In the genomic region with DNA sequence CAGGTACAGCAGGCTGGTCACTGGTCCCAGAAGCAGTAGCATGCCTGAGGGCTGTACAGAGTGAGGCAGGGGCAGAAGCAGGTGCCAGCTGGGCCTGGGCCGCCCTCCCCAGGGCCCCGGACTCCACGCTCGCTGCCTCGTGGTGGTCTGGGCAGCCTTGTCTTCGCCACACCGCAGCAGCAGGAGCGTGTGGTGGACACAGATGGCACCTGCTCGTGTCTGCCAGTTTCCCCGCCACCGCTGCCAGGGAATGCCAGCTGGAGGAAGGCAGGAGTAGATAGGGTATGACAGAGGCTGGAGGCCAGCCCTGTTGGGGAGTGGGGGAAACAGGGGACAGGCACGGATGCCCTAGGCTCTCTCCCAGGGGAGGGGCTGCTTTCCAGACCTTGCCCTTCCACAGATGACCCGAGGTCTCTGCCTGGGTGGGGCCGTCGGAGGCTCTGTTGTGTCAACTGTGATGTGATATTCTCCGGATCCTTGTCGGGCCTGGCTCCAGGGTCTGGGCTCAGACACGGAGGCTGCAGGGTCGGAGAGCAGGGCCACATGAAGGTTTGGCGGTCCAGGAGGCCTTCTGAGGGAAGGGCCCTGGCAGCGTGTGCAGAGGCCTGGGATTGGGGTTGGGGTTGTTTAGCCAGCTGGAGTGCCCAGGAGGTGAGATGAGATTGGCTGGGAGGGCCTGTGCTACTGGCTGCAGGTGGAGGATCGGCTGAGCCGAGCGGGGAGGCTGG, we compare ENCODE assay signal across 29 cellular contexts. TPM values are rescaled to one million over a fixed set of nuclear protein-coding genes. Genes with fewer than 3 reads are reported as not detected.
DNase-seq lines count a peak whose midpoint lies in the region; ATAC-seq, FAIRE-seq and TF ChIP-seq lines count a peak whose summit lies in the region.
"Had no signal": no experiment of that assay in that cellular context is flagged by ENCODE, and none has a peak within 500 bp of the region (broad histone marks: within the 10 kb centered on the region; RNA-seq: fewer than 3 reads in every experiment).

No MANE protein-coding gene starts in this region.

- no peak for TF ChIP-seq CTCF in H1 (IDR thresholded peaks at IDR 0.05; ENCODE audit: control extremely low read depth in 1 of 3, insufficient read depth in 1 of 3, low read depth in 1 of 3, low read length in 3 of 3)
- no peak for TF ChIP-seq CTCF in GM13977 (IDR thresholded peaks at IDR 0.05; ENCODE audit: extremely low read depth, insufficient read depth, missing control alignments)

- H3K27me3 ChIP-seq in H1 (replicated peaks in 1 of 4; ENCODE audit: control insufficient read depth in 3 of 4, extremely low read depth in 1 of 4, insufficient read depth in 3 of 4, low read length in 3 of 4) (no peaks in the 10 kb centered on the region; a peak in 1 of 7 replicates), mesenchymal stem cell (ENCODE audit: control insufficient read depth in 1 of 2, insufficient read depth in 1 of 2, low read length in 2 of 2) (peaks cover 8 to 20% of the 10 kb centered on the region in 2 experiments)
- H3K27me3 ChIP-seq: dorsolateral prefrontal cortex, esophagus squamous epithelium, thyroid gland had no signal

- POLR2A ChIA-PET in activated naive CD8-positive, alpha-beta T cell treated with anti-CD3 and anti-CD28 coated beads, Interleukin-2, amount 10 ng/mL, durations not matched to agents 7 days and 5 days (lab: Charles Lee): no interaction called here
- POLR2A ChIA-PET in H1 (lab: Charles Lee; ENCODE audit: partially characterized antibody): no interaction called here

- H2BK5ac ChIP-seq in H1 (ENCODE audit: low read depth, low read length) (no peak overlapping the region), mesenchymal stem cell (ENCODE audit: low read depth, low read length, poor library complexity, severe bottlenecking) (no peak overlapping the region)

- no peaks in the 10 kb centered on the region for H4K20me1 ChIP-seq in H1 (replicated peaks in 1 of 2; ENCODE audit: control insufficient read depth in 1 of 2, insufficient read depth in 2 of 2, low read length in 2 of 2)

- no peak overlapping the region for H2AK5ac ChIP-seq in H1 (ENCODE audit: low read depth, low read length)
- no peak overlapping the region for H2AK5ac ChIP-seq in mesenchymal stem cell (ENCODE audit: low read length, severe bottlenecking)

- CTCF ChIA-PET in H1 (lab: Charles Lee; ENCODE audit: partially characterized antibody): interaction anchor here (1.2 kb wide), 1 partner anchor 9 kb away, joined by 3 read pairs; no protein-coding TSS in a partner anchor

- H4K91ac ChIP-seq in H1 (replicated peaks; ENCODE audit: insufficient read length, low read length) (no peak overlapping the region), mesenchymal stem cell (ENCODE audit: low read length) (peak overlapping the region; percentile 86)

- no peak overlapping the region for H3K23ac ChIP-seq in H1 (ENCODE audit: insufficient read length)
- H3K23ac ChIP-seq in mesenchymal stem cell (ENCODE audit: low read length in 2 of 2): no peak overlapping the region

- no peak for FAIRE-seq in H1 (lab: Jason Lieb, UNC)
- FAIRE-seq: D721Med, GM19239, H54 had no signal

- H4K8ac ChIP-seq in H1 (ENCODE audit: extremely low read depth, insufficient read depth, low read length): 0 out of 2 replicates have a peak overlapping the region, but pooled peaks have one; percentile 14
- H4K8ac ChIP-seq in mesenchymal stem cell (ENCODE audit: low read length): peak overlapping the region; percentile 41

- no peak overlapping the region for H3K27ac ChIP-seq in H1 (ENCODE audit: low read depth, low read length)
- no peak overlapping the region for H3K27ac ChIP-seq in mesenchymal stem cell (ENCODE audit: low read length, poor library complexity, severe bottlenecking)
- H3K27ac ChIP-seq: esophagus squamous epithelium, foreskin keratinocyte, thyroid gland, WERI-Rb-1 had no signal

- H3K4me1 ChIP-seq in H1 (replicated peaks in 1 of 4; ENCODE audit: control insufficient read depth in 3 of 4, insufficient read depth in 4 of 4, low read length in 3 of 4) (no peaks in the 10 kb centered on the region; a peak in 1 of 7 replicates), mesenchymal stem cell (ENCODE audit: control insufficient read depth, insufficient read depth, low read depth, low read length) (peaks cover 4% of the 10 kb centered on the region)
- H3K4me1 ChIP-seq: esophagus squamous epithelium, foreskin keratinocyte, thyroid gland had no signal

- H2BK12ac ChIP-seq in H1 (ENCODE audit: low read depth, low read length): no peak overlapping the region
- H2BK12ac ChIP-seq in mesenchymal stem cell (ENCODE audit: low read length in 2 of 2): peak overlapping the region in 1 of 2 experiments; percentile 39

- H3K4me3 ChIP-seq in H1 (ENCODE audit: extremely low read depth in 1 of 4, insufficient read depth in 2 of 4, low read depth in 3 of 4, low read length in 4 of 4): no peak overlapping the region
- H3K4me3 ChIP-seq in mesenchymal stem cell (ENCODE audit: insufficient read depth in 1 of 2, low read depth in 1 of 2, low read length in 2 of 2): no peak overlapping the region
- H3K4me3 ChIP-seq: dorsolateral prefrontal cortex, esophagus squamous epithelium, thyroid gland had no signal

- H3K14ac ChIP-seq in H1 (ENCODE audit: insufficient read length): no peak overlapping the region
- peak overlapping the region in 1 of 2 experiments; percentile 76 for H3K14ac ChIP-seq in mesenchymal stem cell (ENCODE audit: low read length in 2 of 2)

- WGBS in H1 (ENCODE audit: extremely low coverage in 1 of 2, insufficient coverage in 1 of 2, insufficient read length in 1 of 2, insufficient replicate concordance in 2 of 2, low coverage in 1 of 2, low lambda C conversion rate in 2 of 2, missing lambda C conversion rate in 1 of 2), 2 experiments: 94% methylated on average over 23 of the region's 24 CpGs; no CpG with 5 or more reads in 1 of the 2 experiments
- WGBS in mesenchymal stem cell: 97% methylated on average over 22 of the region's 24 CpGs

- H4K5ac ChIP-seq in H1 (ENCODE audit: insufficient read length, low read depth, low read length): no peak overlapping the region

- H3K9me3 Mint-ChIP-seq in activated naive CD8-positive, alpha-beta T cell treated with anti-CD3 and anti-CD28 coated beads, Interleukin-2, amount 10 ng/mL, durations not matched to agents 7 days and 5 days: no peaks in the 10 kb centered on the region
- H3K9me3 Mint-ChIP-seq in activated naive CD8-positive, alpha-beta T cell treated with anti-CD3 and anti-CD28 coated beads for 36 hours: no peaks in the 10 kb centered on the region

- no peaks in the 10 kb centered on the region for H3K79me2 ChIP-seq in H1 (ENCODE audit: control insufficient read depth in 1 of 2, insufficient read depth in 2 of 2, low read length in 2 of 2)

- no peak overlapping the region for H3K27ac Mint-ChIP-seq in activated naive CD8-positive, alpha-beta T cell treated with anti-CD3 and anti-CD28 coated beads, Interleukin-2, amount 10 ng/mL, durations not matched to agents 7 days and 5 days
- no peak overlapping the region for H3K27ac Mint-ChIP-seq in activated naive CD8-positive, alpha-beta T cell treated with anti-CD3 and anti-CD28 coated beads for 36 hours
- H3K27ac Mint-ChIP-seq: activated T-cell treated with anti-CD3 and anti-CD28 coated beads, Interleukin-2, amount 50 U/mL, for 24 hours; nephron had no signal

- H3K36me3 Mint-ChIP-seq in activated naive CD8-positive, alpha-beta T cell treated with anti-CD3 and anti-CD28 coated beads, Interleukin-2, amount 10 ng/mL, durations not matched to agents 7 days and 5 days: peaks cover 1% of the 10 kb centered on the region
- peaks cover 3% of the 10 kb centered on the region for H3K36me3 Mint-ChIP-seq in activated naive CD8-positive, alpha-beta T cell treated with anti-CD3 and anti-CD28 coated beads for 36 hours

- H2AFZ ChIP-seq in H1 (ENCODE audit: low read length) (no peak overlapping the region), mesenchymal stem cell (ENCODE audit: low read depth, low read length) (no peak overlapping the region)

- H3K4me1 Mint-ChIP-seq in activated naive CD8-positive, alpha-beta T cell treated with anti-CD3 and anti-CD28 coated beads, Interleukin-2, amount 10 ng/mL, durations not matched to agents 7 days and 5 days: peaks cover 1% of the 10 kb centered on the region
- H3K4me1 Mint-ChIP-seq in activated naive CD8-positive, alpha-beta T cell treated with anti-CD3 and anti-CD28 coated beads for 36 hours: no peaks in the 10 kb centered on the region
- H3K4me1 Mint-ChIP-seq: CD4-positive, alpha-beta memory T cell; nephron had no signal

- peaks cover 6% of the 10 kb centered on the region for H3K27me3 Mint-ChIP-seq in activated naive CD8-positive, alpha-beta T cell treated with anti-CD3 and anti-CD28 coated beads, Interleukin-2, amount 10 ng/mL, durations not matched to agents 7 days and 5 days
- no peaks in the 10 kb centered on the region for H3K27me3 Mint-ChIP-seq in activated naive CD8-positive, alpha-beta T cell treated with anti-CD3 and anti-CD28 coated beads for 36 hours
- H3K27me3 Mint-ChIP-seq: activated T-cell treated with anti-CD3 and anti-CD28 coated beads, Interleukin-2, amount 50 U/mL, for 24 hours had no signal

- no peak for TF ChIP-seq EP300 in H1 (IDR thresholded peaks at IDR 0.05; ENCODE audit: borderline replicate concordance in 1 of 2, low read depth in 2 of 2, low read length in 2 of 2)

- in situ Hi-C loops in GM13977 (cut with MboI; ENCODE audit: low pct_unique_long_range_greater_than_20kb, low sequenced_read_pairs, unreplicated experiment): no loop called here

- no peak overlapping the region for H3K4me3 Mint-ChIP-seq in activated naive CD8-positive, alpha-beta T cell treated with anti-CD3 and anti-CD28 coated beads, Interleukin-2, amount 10 ng/mL, durations not matched to agents 7 days and 5 days
- H3K4me3 Mint-ChIP-seq in activated naive CD8-positive, alpha-beta T cell treated with anti-CD3 and anti-CD28 coated beads for 36 hours: no peak overlapping the region
- H3K4me3 Mint-ChIP-seq: activated T-cell treated with anti-CD3 and anti-CD28 coated beads, Interleukin-2, amount 50 U/mL, for 24 hours; CD4-positive, alpha-beta memory T cell; nephron had no signal

- H2BK120ac ChIP-seq in H1 (replicated peaks; ENCODE audit: low read depth, low read length) (no peak overlapping the region), mesenchymal stem cell (ENCODE audit: low read depth, low read length) (no peak overlapping the region)

- H3K36me3 ChIP-seq in H1 (ENCODE audit: control insufficient read depth in 2 of 4, insufficient read depth in 4 of 4, low read length in 3 of 4) (no peaks in the 10 kb centered on the region), mesenchymal stem cell (ENCODE audit: control insufficient read depth in 1 of 2, insufficient read depth in 2 of 2, low read depth in 1 of 2, low read length in 2 of 2) (no peaks in the 10 kb centered on the region)
- H3K36me3 ChIP-seq: esophagus squamous epithelium, thyroid gland, WERI-Rb-1 had no signal

- DNase-seq in activated naive CD8-positive, alpha-beta T cell treated with anti-CD3 and anti-CD28 coated beads, Interleukin-2, amount 10 ng/mL, durations not matched to agents 7 days and 5 days: peak; percentile 17
- no peak for DNase-seq in activated naive CD8-positive, alpha-beta T cell treated with anti-CD3 and anti-CD28 coated beads for 36 hours
- no peak for DNase-seq in H1 (ENCODE audit: low read depth in 1 of 2, low spot score in 2 of 2)
- DNase-seq in mesenchymal stem cell: no peak
- peak; percentile 28 for DNase-seq in ureter (ENCODE audit: low spot score)
- no peak for DNase-seq in NOMO-1 (lab: John Stamatoyannopoulos, UW; ENCODE audit: unreplicated experiment in 2 of 2)
- DNase-seq in UCSD-AML1 (lab: John Stamatoyannopoulos, UW; ENCODE audit: unreplicated experiment): no peak
- DNase-seq in GM13977 (ENCODE audit: low spot score): no peak
- DNase-seq: activated CD4-positive, alpha-beta T cell treated with anti-CD3 and anti-CD28 coated beads, Interleukin-2, amount 50 U/mL, for 1 hour; activated gamma-delta T cell treated with Interleukin-2 at 50 U/mL for 16 hours; activated T-cell treated with anti-CD3 and anti-CD28 coated beads, Interleukin-2, amount 50 U/mL, for 24 hours; CD4-positive, alpha-beta memory T cell; esophagus squamous epithelium; foreskin keratinocyte; KBM-7; NCI-H1092; NCI-H187; NCI-H2171; NCI-H524 treated with DMSO at 0.1 percent for 48 hours; stimulated activated CD4-positive, alpha-beta T cell treated with anti-CD3 and anti-CD28 coated beads, Interleukin-2, amount 100 ng/mL, for 24 hours; stimulated activated CD8-positive, alpha-beta memory T cell treated with anti-CD3 and anti-CD28 coated beads, Interleukin-4, amount 100 ng/mL, for 48 hours; SW 1271; thyroid gland; WERI-Rb-1 had no signal

- H3K18ac ChIP-seq in H1 (ENCODE audit: extremely low read depth, low read length): no peak overlapping the region
- peak overlapping the region in 1 of 2 experiments; percentile 5 for H3K18ac ChIP-seq in mesenchymal stem cell (ENCODE audit: low read depth in 1 of 2, low read length in 2 of 2)

- H3K4ac ChIP-seq in H1 (replicated peaks; ENCODE audit: insufficient read length, low read depth, low read length): no peak overlapping the region
- H3K4ac ChIP-seq in mesenchymal stem cell (ENCODE audit: low read depth in 1 of 2, low read length in 2 of 2): no peak overlapping the region

- H3K9ac ChIP-seq in H1 (replicated peaks in 1 of 4; ENCODE audit: extremely low read depth in 1 of 4, low read depth in 3 of 4, low read length in 3 of 4) (no peak overlapping the region), mesenchymal stem cell (ENCODE audit: low read length) (no peak overlapping the region)

- no peak overlapping the region for H3K56ac ChIP-seq in H1 (replicated peaks; ENCODE audit: insufficient read length, low read depth, low read length)

- no peak overlapping the region for H2BK20ac ChIP-seq in H1 (ENCODE audit: low read length)

- H3K9me3 ChIP-seq in H1 (ENCODE audit: insufficient read depth in 2 of 2, low read depth in 1 of 2, low read length in 1 of 2): no peaks in the 10 kb centered on the region
- no peaks in the 10 kb centered on the region for H3K9me3 ChIP-seq in mesenchymal stem cell (ENCODE audit: control insufficient read depth, low read length)
- H3K9me3 ChIP-seq: esophagus squamous epithelium, thyroid gland had no signal

- H3K23me2 ChIP-seq in H1 (ENCODE audit: low read depth, low read length): no peaks in the 10 kb centered on the region; the same call in 1 of the 2 replicates

- ATAC-seq in activated naive CD8-positive, alpha-beta T cell treated with anti-CD3 and anti-CD28 coated beads, Interleukin-2, amount 10 ng/mL, durations not matched to agents 7 days and 5 days (ENCODE audit: low read depth): no peak
- ATAC-seq: foreskin keratinocyte had no signal

- no peak overlapping the region for H3K4me2 ChIP-seq in H1 (ENCODE audit: insufficient read depth in 1 of 2, low read depth in 2 of 2, low read length in 2 of 2)
- H3K4me2 ChIP-seq in mesenchymal stem cell (ENCODE audit: low read length, poor library complexity, severe bottlenecking): no peak overlapping the region

- H3K79me1 ChIP-seq in H1 (ENCODE audit: low read depth, low read length) (no peaks in the 10 kb centered on the region), mesenchymal stem cell (replicated peaks; ENCODE audit: low read length, poor library complexity, severe bottlenecking) (no peaks in the 10 kb centered on the region)

- no peak for TF ChIP-seq RAD21 in H1 (IDR thresholded peaks at IDR 0.05 in 1 of 2, conservative IDR thresholded peaks at IDR 0.05 in 1 of 2; ENCODE audit: low read depth in 2 of 2, low read length in 2 of 2)

- no peak overlapping the region for H2BK15ac ChIP-seq in H1 (ENCODE audit: low read length)
- peak overlapping the region; percentile 69 for H2BK15ac ChIP-seq in mesenchymal stem cell (ENCODE audit: low read depth, poor library complexity, severe bottlenecking)

- TF ChIP-seq POLR2A in H1 (IDR thresholded peaks at IDR 0.05; ENCODE audit: control extremely low read depth in 1 of 2, low read depth in 2 of 2, low read length in 2 of 2): no peak

RNA-seq across cellular contexts. Expression of a gene that starts 33.6 kb away (rescaled TPM):
- total RNA-seq in activated naive CD8-positive, alpha-beta T cell treated with anti-CD3 and anti-CD28 coated beads, Interleukin-2, amount 10 ng/mL, durations not matched to agents 7 days and 5 days: 1 to 10 TPM; 4.2 TPM
- total RNA-seq in activated naive CD8-positive, alpha-beta T cell treated with anti-CD3 and anti-CD28 coated beads for 36 hours: 1 to 10 TPM; 1.1 to 1.3 TPM
- 3.7 and 4.0 TPM in 2 replicates for total RNA-seq in H1 (2021; fragmentation: NEBNext Ultra II Directional; extraction: Animal tissue kit (Norgen Biotek cat#: 25700))
- 0.91 and 1.3 TPM in 2 replicates for polyA plus RNA-seq in H1 (2011; rRNA removed)
- 3.0 TPM for polyA plus RNA-seq in H1 (2011; cell fraction: cytosol; rRNA removed)
- 5.9 TPM for polyA plus RNA-seq in H1 (2011; cell fraction: nucleus; rRNA removed)
- 3.4 to 5.3 TPM (median 4.0 TPM) in 4 replicates for polyA plus RNA-seq in H1 (2012, experiment 1 of 2)
- polyA plus RNA-seq in H1 (2012, experiment 2 of 2): 0.07 TPM
- 0.89 TPM for polyA plus RNA-seq in H1 (2013, experiment 1 of 2)
- polyA plus RNA-seq in H1 (2013, experiment 2 of 2): 0.87 TPM
- 0.28 and 0.85 TPM in 2 replicates for polyA minus RNA-seq in H1 (2011; rRNA and poly(A)+ RNA removed)
- polyA minus RNA-seq in H1 (2011; cell fraction: cytosol; rRNA and poly(A)+ RNA removed): 1.5 TPM
- 4.3 TPM for polyA minus RNA-seq in H1 (2011; cell fraction: nucleus; rRNA and poly(A)+ RNA removed)
- 0.33 TPM for polyA plus RNA-seq in mesenchymal stem cell (2013, experiment 1 of 2)
- 0.36 TPM for polyA plus RNA-seq in mesenchymal stem cell (2013, experiment 2 of 2)
- total RNA-seq in ureter: 4.3 TPM

RNA-seq across cellular contexts. Expression of a gene that starts 53.1 kb away (rescaled TPM):
- 1 to 10 TPM; 1.3 to 1.6 TPM for total RNA-seq in activated naive CD8-positive, alpha-beta T cell treated with anti-CD3 and anti-CD28 coated beads, Interleukin-2, amount 10 ng/mL, durations not matched to agents 7 days and 5 days
- total RNA-seq in activated naive CD8-positive, alpha-beta T cell treated with anti-CD3 and anti-CD28 coated beads for 36 hours: 1 to 10 TPM in 1 of 2 experiments, under 1 TPM in 1; 0.76 to 2.4 TPM
- 3.1 and 3.8 TPM in 2 replicates for total RNA-seq in H1 (2021; fragmentation: NEBNext Ultra II Directional; extraction: Animal tissue kit (Norgen Biotek cat#: 25700))
- polyA plus RNA-seq in H1 (2011; rRNA removed): 1.9 and 3.1 TPM in 2 replicates
- 2.5 TPM for polyA plus RNA-seq in H1 (2011; cell fraction: cytosol; rRNA removed)
- 2.7 TPM for polyA plus RNA-seq in H1 (2011; cell fraction: nucleus; rRNA removed)
- 1.3 to 3.9 TPM (median 2.1 TPM) in 4 replicates for polyA plus RNA-seq in H1 (2012, experiment 1 of 2)
- polyA plus RNA-seq in H1 (2012, experiment 2 of 2): 2.3 TPM
- polyA plus RNA-seq in H1 (2013, experiment 1 of 2): 3.6 TPM
- polyA plus RNA-seq in H1 (2013, experiment 2 of 2): 2.3 TPM
- 0.22 and 0.29 TPM in 2 replicates for polyA minus RNA-seq in H1 (2011; rRNA and poly(A)+ RNA removed)
- polyA minus RNA-seq in H1 (2011; cell fraction: cytosol; rRNA and poly(A)+ RNA removed): not detected
- polyA minus RNA-seq in H1 (2011; cell fraction: nucleus; rRNA and poly(A)+ RNA removed): not detected
- polyA plus RNA-seq in mesenchymal stem cell (2013, experiment 1 of 2): 0.36 TPM
- 0.34 TPM for polyA plus RNA-seq in mesenchymal stem cell (2013, experiment 2 of 2)
- total RNA-seq in ureter: 2.6 TPM

RNA-seq across cellular contexts. Expression of a gene that starts 53.1 kb away (rescaled TPM):
- 10 to 100 TPM; 24.2 to 26.4 TPM for total RNA-seq in activated naive CD8-positive, alpha-beta T cell treated with anti-CD3 and anti-CD28 coated beads, Interleukin-2, amount 10 ng/mL, durations not matched to agents 7 days and 5 days
- 10 to 100 TPM; 23.7 to 25.3 TPM for total RNA-seq in activated naive CD8-positive, alpha-beta T cell treated with anti-CD3 and anti-CD28 coated beads for 36 hours
- total RNA-seq in H1 (2021; fragmentation: NEBNext Ultra II Directional; extraction: Animal tissue kit (Norgen Biotek cat#: 25700)): 31.5 and 32.8 TPM in 2 replicates
- polyA plus RNA-seq in H1 (2011; rRNA removed): 8.8 and 10.8 TPM in 2 replicates
- 18.0 TPM for polyA plus RNA-seq in H1 (2011; cell fraction: cytosol; rRNA removed)
- polyA plus RNA-seq in H1 (2011; cell fraction: nucleus; rRNA removed): 15.3 TPM
- polyA plus RNA-seq in H1 (2012, experiment 1 of 2): 20.3 to 30.7 TPM (median 24.2 TPM) in 4 replicates
- polyA plus RNA-seq in H1 (2012, experiment 2 of 2): 1.9 TPM
- polyA plus RNA-seq in H1 (2013, experiment 1 of 2): 16.4 TPM
- polyA plus RNA-seq in H1 (2013, experiment 2 of 2): 17.5 TPM
- polyA minus RNA-seq in H1 (2011; rRNA and poly(A)+ RNA removed): 33.1 and 45.0 TPM in 2 replicates
- polyA minus RNA-seq in H1 (2011; cell fraction: cytosol; rRNA and poly(A)+ RNA removed): 31.2 TPM
- polyA minus RNA-seq in H1 (2011; cell fraction: nucleus; rRNA and poly(A)+ RNA removed): 49.1 TPM
- 7.4 TPM for polyA plus RNA-seq in mesenchymal stem cell (2013, experiment 1 of 2)
- polyA plus RNA-seq in mesenchymal stem cell (2013, experiment 2 of 2): 9.6 TPM
- total RNA-seq in ureter: 21.2 TPM

Comparison
In these comparisons a context has a peak if more than half of its experiments do, and no peak if none do; other contexts are left out.
1. DNase-seq: peak in activated naive CD8-positive, alpha-beta T cell treated with anti-CD3 and anti-CD28 coated beads, Interleukin-2, amount 10 ng/mL, durations not matched to agents 7 days and 5 days (single experiment) and ureter (single experiment); none in activated naive CD8-positive, alpha-beta T cell treated with anti-CD3 and anti-CD28 coated beads for 36 hours (single experiment), H1 (0 of 2), mesenchymal stem cell (single experiment), NOMO-1 (0 of 2), UCSD-AML1 (single experiment) and GM13977 (single experiment).